Comparison of ENCODE assay signal across 8 cellular contexts in the genomic region with DNA sequence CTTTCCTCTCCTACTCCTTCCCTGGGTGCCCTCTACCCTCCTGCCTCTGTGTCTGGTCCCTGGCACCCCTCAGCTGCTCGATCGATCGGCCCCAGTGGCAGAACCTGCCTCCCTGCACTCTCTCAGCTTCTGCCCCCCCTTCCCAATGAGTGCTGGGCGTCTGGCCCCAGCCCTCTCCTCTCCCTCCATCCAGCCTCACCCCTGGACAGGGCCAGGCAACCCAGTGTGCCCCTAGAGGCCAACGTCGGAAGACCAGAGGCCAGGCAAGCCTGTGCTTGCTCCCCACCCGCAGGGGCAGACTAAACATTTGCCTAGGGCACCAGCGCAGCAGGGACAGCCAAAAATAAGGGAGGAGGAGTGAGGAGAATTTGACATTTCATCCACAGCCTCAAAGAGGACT. TPM values are rescaled to one million over a fixed set of nuclear protein-coding genes. Genes with fewer than 3 reads are reported as not detected.
DNase-seq lines count a peak whose midpoint lies in the region; ATAC-seq and TF ChIP-seq lines count a peak whose summit lies in the region.

No MANE protein-coding gene starts in this region.

- no peak overlapping the region for H3K9ac ChIP-seq in endodermal cell (ENCODE audit: extremely low read depth, low read length, poor library complexity, severe bottlenecking)

- no peak overlapping the region for H3K27ac ChIP-seq in SJSA1
- no peak overlapping the region for H3K27ac ChIP-seq in endodermal cell (ENCODE audit: low read depth, low read length)

- H3K9me3 Mint-ChIP-seq in endodermal cell (no peaks in the 10 kb centered on the region), nephron progenitor cell (no peaks in the 10 kb centered on the region)

- peak; percentile 64 for DNase-seq in SIG-M5 treated with dmso at 0.1 percent for 504 hours (lab: John Stamatoyannopoulos, UW; ENCODE audit: unreplicated experiment)
- DNase-seq in SIG-M5 (lab: John Stamatoyannopoulos, UW), result no peak
- DNase-seq in HT1080 (ENCODE audit: low read depth), result peak; percentile 50
- peak; percentile 52 to 71 for DNase-seq in SJSA1 (ENCODE audit: low read depth in 1 of 2, low spot score in 2 of 2)
- peak; percentile 95 for DNase-seq in endodermal cell
- DNase-seq in nephron progenitor cell, result peak; percentile 68

- TF ChIP-seq CTCF in endodermal cell (conservative IDR thresholded peaks at IDR 0.05), result peak; percentile 84
- TF ChIP-seq CTCF in nephron progenitor cell (IDR thresholded peaks at IDR 0.05), result peak; percentile 51

- H3K27ac Mint-ChIP-seq in endodermal cell (peak overlapping the region; percentile 37), nephron progenitor cell (no peak overlapping the region)

- ATAC-seq in HG03442 (IDR thresholded peaks at IDR 0.05; ENCODE audit: unreplicated experiment) (no peak), GM18907 (IDR thresholded peaks at IDR 0.05; ENCODE audit: unreplicated experiment) (no peak)

- H3K4me3 ChIP-seq in SJSA1 (no peak overlapping the region), endodermal cell (ENCODE audit: low read length) (no peak overlapping the region)

- H3K27me3 Mint-ChIP-seq in endodermal cell (ENCODE audit: insufficient read depth) (no peaks in the 10 kb centered on the region), nephron progenitor cell (ENCODE audit: low read depth, poor library complexity) (peaks cover 35% of the 10 kb centered on the region)

- H3K4me1 Mint-ChIP-seq in endodermal cell (peaks cover 43% of the 10 kb centered on the region), nephron progenitor cell (peaks cover 36% of the 10 kb centered on the region)

- H3K27me3 ChIP-seq in SJSA1 (replicated peaks), result no peaks in the 10 kb centered on the region
- no peaks in the 10 kb centered on the region for H3K27me3 ChIP-seq in endodermal cell (ENCODE audit: control insufficient read depth, insufficient read depth, low read length, poor library complexity, severe bottlenecking)

- H3K9me3 ChIP-seq in SJSA1 (replicated peaks) (no peaks in the 10 kb centered on the region), endodermal cell (ENCODE audit: control insufficient read depth, low read length) (no peaks in the 10 kb centered on the region)

- H3K4me3 Mint-ChIP-seq in endodermal cell (no peak overlapping the region), nephron progenitor cell (no peak overlapping the region)

- H3K36me3 Mint-ChIP-seq in endodermal cell (ENCODE audit: low read depth), result no peaks in the 10 kb centered on the region
- H3K36me3 Mint-ChIP-seq in nephron progenitor cell (ENCODE audit: low read depth), result no peaks in the 10 kb centered on the region

- H3K36me3 ChIP-seq in SJSA1 (no peaks in the 10 kb centered on the region), endodermal cell (ENCODE audit: control insufficient read depth, insufficient read depth, low read length) (no peaks in the 10 kb centered on the region)

- H3K4me1 ChIP-seq in SJSA1 (replicated peaks) (peaks cover 37% of the 10 kb centered on the region), endodermal cell (ENCODE audit: control insufficient read depth, insufficient read depth, low read length) (peaks cover 27% of the 10 kb centered on the region)

- 22 to 29% methylated on average over 2 to 8 of the region's 8 CpGs for WGBS in endodermal cell (ENCODE audit: insufficient coverage in 1 of 2, insufficient read length in 1 of 2), 2 experiments

RNA-seq across cellular contexts. Expression of gene LGR6, which starts 43.5 kb away (rescaled TPM):
- total RNA-seq in HT1080 (2014; rRNA removed; shearing (Covaris generic)), result 0.10 TPM in 1 of 2 replicates, not detected in the other
- polyA plus RNA-seq in HT1080 (2015; cell fraction: cytosol; rRNA removed), result 0.19 and 0.21 TPM in 2 replicates
- polyA plus RNA-seq in HT1080 (2015; cell fraction: nucleus; rRNA removed), result 0.73 and 0.78 TPM in 2 replicates
- not detected in 2 replicates for total RNA-seq in SJSA1 (2014; rRNA removed; shearing (Covaris generic))
- 1 to 10 TPM in 1 of 2 donors, under 1 TPM in 1; 0.73 to 1.5 TPM for total RNA-seq in endodermal cell
- polyA plus RNA-seq in endodermal cell (2013, experiment 1 of 2), result 0.57 TPM
- polyA plus RNA-seq in endodermal cell (2013, experiment 2 of 2), result 0.79 TPM
